ENCODE assay signal across 1 cellular context in the genomic region with DNA sequence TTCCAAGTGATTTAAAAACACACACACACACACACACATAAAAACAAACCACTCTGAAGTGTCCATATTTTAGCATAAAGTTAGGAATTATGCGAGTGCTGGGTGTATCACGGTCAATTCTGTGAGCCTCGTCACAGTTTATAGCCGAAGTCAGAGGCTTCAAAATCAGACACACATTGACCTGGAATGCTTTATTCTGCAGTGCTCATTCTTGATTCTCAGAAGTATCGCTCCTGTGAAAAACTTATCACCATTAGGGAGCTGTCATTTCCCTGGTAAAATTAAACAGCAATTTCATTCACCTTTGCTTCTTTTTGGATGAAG.
TF ChIP-seq lines count a peak whose summit lies in the region.

No MANE protein-coding gene starts in this region.

TF ChIP-seq in HCT116, 20 proteins besides CTCF, POLR2A, EP300 and RAD21 (continued from another document):
- TF ChIP-seq MAX (IDR thresholded peaks at IDR 0.05): no peak
- TF ChIP-seq FOSL1 (IDR thresholded peaks at IDR 0.05; ENCODE audit: low read depth): no peak
- no peak for TF ChIP-seq CBX3 (IDR thresholded peaks at IDR 0.05; ENCODE audit: low read depth)
